In the genomic region with DNA sequence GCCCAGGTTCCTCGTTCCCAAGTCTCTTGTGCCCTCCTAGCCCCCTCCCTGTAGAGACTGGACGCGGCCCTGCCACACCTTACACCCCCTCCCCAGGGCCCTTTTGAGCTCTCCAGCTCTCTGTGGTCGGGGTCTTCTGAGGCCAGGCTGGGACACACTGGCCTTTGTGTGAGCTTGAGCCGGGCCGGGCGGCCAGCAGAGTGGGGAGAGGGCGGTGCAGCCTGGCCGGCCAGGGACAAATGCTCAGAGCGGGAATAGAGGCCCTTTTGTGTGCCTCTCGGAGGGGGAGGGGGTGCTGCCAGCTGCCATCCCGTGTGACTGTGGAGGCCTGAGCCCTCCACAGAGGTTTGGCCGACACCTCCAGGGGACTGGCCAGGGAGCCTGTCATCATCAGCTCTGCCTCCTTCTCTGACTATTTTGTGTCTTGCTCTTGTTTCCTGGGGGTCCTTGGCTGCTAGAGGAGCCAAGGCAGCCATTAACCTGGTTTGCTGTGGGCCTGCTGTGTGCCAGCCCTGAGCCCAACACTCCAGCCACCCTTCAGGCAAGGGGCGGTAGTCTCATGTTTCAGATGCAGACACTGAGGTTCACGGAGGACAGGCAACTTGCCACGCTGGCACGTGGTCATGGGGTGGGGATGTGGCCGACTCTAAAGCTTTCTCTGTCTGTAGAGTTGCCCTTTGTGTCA, we compare ENCODE assay signal across 8 cellular contexts. TPM values are rescaled to one million over a fixed set of nuclear protein-coding genes. Genes with fewer than 3 reads are reported as not detected.
DNase-seq lines count a peak whose midpoint lies in the region; ATAC-seq lines count a peak whose summit lies in the region.
"Had no signal": no experiment of that assay in that cellular context is flagged by ENCODE, and none has a peak within 500 bp of the region (broad histone marks: within the 10 kb centered on the region; RNA-seq: fewer than 3 reads in every experiment).

No MANE protein-coding gene starts in this region.

- no peaks in the 10 kb centered on the region for H3K9me3 ChIP-seq in HUES64 (ENCODE audit: insufficient read depth, low read depth, low read length)

- no peak for ATAC-seq in HG03342 (IDR thresholded peaks at IDR 0.05; ENCODE audit: unreplicated experiment)

- no peaks in the 10 kb centered on the region for H3K27me3 ChIP-seq in HUES64 (ENCODE audit: insufficient read depth, low read length)

- WGBS in HUES64: 80% methylated on average over 18 of the region's 18 CpGs

- no peaks in the 10 kb centered on the region for H3K36me3 ChIP-seq in HUES64 (ENCODE audit: insufficient read depth, low read length)

- peak in 55 of 56 donors; percentile 34 to 96 (median 88) for DNase-seq in amygdala (lab: John Stamatoyannopoulos, UW)
- DNase-seq in hippocampal formation (lab: John Stamatoyannopoulos, UW): peak; percentile 91 to 92
- DNase-seq in putamen (ENCODE audit: low spot score): peak; percentile 96
- DNase-seq in NCI-H446 (lab: John Stamatoyannopoulos, UW): no peak
- DNase-seq in activated CD4-positive, alpha-beta T cell treated with anti-CD3 and anti-CD28 coated beads, Interleukin-2, amount 50 U/mL, for 4 hours: no peak
- DNase-seq: stimulated activated CD4-positive, alpha-beta T cell treated with anti-CD3 and anti-CD28 coated beads, Interleukin-12 subunit alpha, Interleukin-12 subunit beta, amount 100 ng/mL, for 4 hours had no signal

- 0 out of 2 replicates have a peak overlapping the region, but pooled peaks have one; percentile 1 for H3K9ac ChIP-seq in HUES64 (ENCODE audit: low read depth, low read length)

- H3K4me1 ChIP-seq in HUES64 (ENCODE audit: insufficient read depth, low read length): no peaks in the 10 kb centered on the region

- H3K27ac ChIP-seq in HUES64 (ENCODE audit: low read depth, low read length): no peak overlapping the region

- H3K4me3 ChIP-seq in HUES64 (ENCODE audit: low read length): no peak overlapping the region

RNA-seq across cellular contexts. Expression of gene FAM222A, which starts 13.6 kb away (rescaled TPM):
- polyA plus RNA-seq in HUES64 (2013, experiment 1 of 2): 3.2 TPM
- polyA plus RNA-seq in HUES64 (2013, experiment 2 of 2): 2.4 TPM

Comparison
In these comparisons a context has a peak if more than half of its experiments do, and no peak if none do; other contexts are left out.
1. DNase-seq: peak in amygdala (55 of 56), hippocampal formation (2 of 2) and putamen (single experiment); none in NCI-H446 (0 of 2) and activated CD4-positive, alpha-beta T cell treated with anti-CD3 and anti-CD28 coated beads, Interleukin-2, amount 50 U/mL, for 4 hours (0 of 2).